In the genomic region with DNA sequence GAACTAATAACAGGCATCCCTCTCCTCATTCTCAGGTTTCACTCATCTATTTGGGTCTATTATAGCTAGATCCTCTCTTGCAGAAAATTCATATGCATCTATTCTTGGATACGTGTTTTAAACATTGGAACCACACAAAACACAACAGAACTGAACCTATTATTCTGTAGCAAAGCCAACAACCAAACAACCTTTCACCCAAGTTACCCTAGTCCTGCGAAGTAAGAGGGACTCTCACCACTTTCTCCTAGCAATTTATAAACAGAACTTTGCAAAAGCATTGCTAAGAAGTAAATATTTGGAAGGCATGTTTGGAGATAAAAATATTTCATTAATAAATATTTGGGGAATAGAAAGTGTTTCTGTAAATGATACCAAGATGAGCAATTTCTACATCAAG, we compare ENCODE assay signal across 6 cellular contexts.
"Had no signal": no experiment of that assay in that cellular context is flagged by ENCODE, and none has a peak within 500 bp of the region (broad histone marks: within the 10 kb centered on the region; RNA-seq: fewer than 3 reads in every experiment).

No MANE protein-coding gene starts in this region.

- H3K4me2 ChIP-seq: KMS-11 had no signal

- H3K9ac ChIP-seq: KMS-11 had no signal

- DNase-seq: KBM-7, KG1 had no signal

- H3K4me3 ChIP-seq: K562 had no signal

- ATAC-seq: HepG2, K562 had no signal

- H3K27ac ChIP-seq: HL-60, KMS-11 had no signal
